2 cellular contexts compared by ENCODE assay signal in genomic region chr1:8856689-8857412, GRCh38.
TF ChIP-seq lines count a peak whose summit lies in the region.

No MANE protein-coding gene starts in this region.

TF ChIP-seq in GM23338, 12 proteins besides CTCF, POLR2A, EP300 and RAD21:
- TF ChIP-seq ETS1 (IDR thresholded peaks at IDR 0.05) (no peak), NANOG (IDR thresholded peaks at IDR 0.05; ENCODE audit: borderline replicate concordance) (no peak), POLR2AphosphoS5 (IDR thresholded peaks at IDR 0.05; ENCODE audit: low read depth) (no peak), ZNF114 (CRISPR knock-in tag; IDR thresholded peaks at IDR 0.05) (no peak), CREB1 (CRISPR knock-in tag; IDR thresholded peaks at IDR 0.05; ENCODE audit: low read depth) (no peak), ZNF331 (CRISPR knock-in tag; IDR thresholded peaks at IDR 0.05; ENCODE audit: low read depth) (no peak), EZH2 (IDR thresholded peaks at IDR 0.05; ENCODE audit: low read depth, unreplicated experiment) (no peak), EZH2phosphoT487 (IDR thresholded peaks at IDR 0.05; ENCODE audit: unreplicated experiment) (no peak), JUNB (IDR thresholded peaks at IDR 0.05; ENCODE audit: unreplicated experiment) (no peak), STAT1 (IDR thresholded peaks at IDR 0.05; ENCODE audit: unreplicated experiment) (no peak), ZNF462 (CRISPR knock-in tag; IDR thresholded peaks at IDR 0.05) (no peak), REST (IDR thresholded peaks at IDR 0.05; ENCODE audit: unreplicated experiment) (no peak)
TF ChIP-seq in GM23338: peak in this region for 0.

TF ChIP-seq in neural cell, 6 proteins besides CTCF, POLR2A, EP300 and RAD21:
- TF ChIP-seq SMC3 (conservative IDR thresholded peaks at IDR 0.05; ENCODE audit: poor library complexity) (peak; percentile 32), REST (IDR thresholded peaks at IDR 0.05; ENCODE audit: borderline replicate concordance) (no peak)
